27 cellular contexts compared by ENCODE assay signal in the genomic region with DNA sequence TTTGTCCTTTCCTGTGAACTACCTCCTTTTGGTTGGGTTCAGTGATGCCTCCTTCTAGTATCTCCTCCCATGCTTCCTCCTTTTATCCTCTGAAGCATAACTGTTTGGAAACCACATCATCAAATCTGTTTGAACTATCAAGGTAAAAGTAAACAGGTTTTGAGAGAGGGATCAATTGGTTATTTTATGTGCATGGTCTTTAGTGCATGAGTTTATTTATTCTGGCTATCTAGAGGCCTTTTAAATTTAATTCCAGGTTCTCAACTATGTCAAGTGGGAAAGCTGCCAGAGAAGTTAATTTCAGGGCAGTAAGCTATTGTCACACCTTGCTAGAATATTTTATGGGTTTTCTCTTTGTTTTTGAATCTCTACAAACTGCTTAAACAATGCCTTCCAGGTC.
DNase-seq lines count a peak whose midpoint lies in the region; ATAC-seq lines count a peak whose summit lies in the region.
"Had no signal": no experiment of that assay in that cellular context is flagged by ENCODE, and none has a peak within 500 bp of the region (broad histone marks: within the 10 kb centered on the region; RNA-seq: fewer than 3 reads in every experiment).

No MANE protein-coding gene starts in this region.

- peak; percentile 85 for DNase-seq in DMS79 (lab: John Stamatoyannopoulos, UW)
- peak; percentile 21 for DNase-seq in KBM-7
- DNase-seq in NCI-H2029 (lab: John Stamatoyannopoulos, UW) = peak; percentile 60
- DNase-seq in NCI-H748 treated with DMSO at 0.1 percent for 48 hours (lab: John Stamatoyannopoulos, UW) = peak; percentile 96
- DNase-seq in KG1 (lab: John Stamatoyannopoulos, UW) = no peak
- DNase-seq: activated CD4-positive, alpha-beta T cell treated with anti-CD3 and anti-CD28 coated beads for 4 hours; amygdala; brain microvascular endothelial cell; cerebellar nuclear complex; DND-41; glutamatergic neuron; left lung; MG63; NCI-H187 treated with DMSO at 0.1 percent for 48 hours; Peyer's patch; retina; SHP77 treated with DMSO at 0.1 percent for 48 hours; small intestine; stimulated activated naive CD4-positive, alpha-beta T cell; testis; WERI-Rb-1 had no signal

- ATAC-seq in GM19455 (IDR thresholded peaks at IDR 0.05; ENCODE audit: unreplicated experiment) (no peak), GM21515 (IDR thresholded peaks at IDR 0.05; ENCODE audit: unreplicated experiment) (no peak), GM21717 (IDR thresholded peaks at IDR 0.05; ENCODE audit: unreplicated experiment) (no peak)
- ATAC-seq: activated naive CD4-positive, alpha-beta T cell treated with anti-CD3 and anti-CD28 coated beads, Interleukin-2, amount 50 U/mL, for 72 hours; activated T-helper 17 cell treated with anti-CD3 and anti-CD28 coated beads, Interleukin-2, amount 50 U/mL, for 72 hours; esophagus mucosa; left lung had no signal

- in situ Hi-C loops in KBM-7 (cut with MboI; ENCODE audit: low pct_unique_long_range_greater_than_20kb, low sequenced_read_pairs) = no loop called here
